Comparison of ENCODE assay signal across 9 cellular contexts in the genomic region with DNA sequence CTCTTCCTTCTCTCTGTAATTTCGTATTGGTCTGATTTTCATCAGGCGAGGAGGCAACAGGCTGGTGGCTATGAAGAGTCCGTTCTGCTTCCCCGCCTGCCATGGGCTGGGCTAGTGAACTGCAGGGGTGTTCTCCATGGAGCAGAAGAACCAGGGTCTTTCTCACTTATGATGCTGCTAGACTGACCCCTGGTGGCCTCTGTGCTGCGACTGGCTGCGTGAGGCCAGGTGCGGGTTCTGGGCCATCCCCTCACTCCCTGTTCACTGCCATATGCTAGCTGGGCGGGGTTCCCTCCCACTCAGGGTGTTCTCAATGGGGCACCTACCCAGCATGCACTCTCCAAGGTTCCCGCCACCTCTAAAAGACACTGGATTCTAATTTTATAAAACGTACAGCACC. TPM values are rescaled to one million over a fixed set of nuclear protein-coding genes. Genes with fewer than 3 reads are reported as not detected.
DNase-seq lines count a peak whose midpoint lies in the region; ATAC-seq lines count a peak whose summit lies in the region.
"Had no signal": no experiment of that assay in that cellular context is flagged by ENCODE, and none has a peak within 500 bp of the region (broad histone marks: within the 10 kb centered on the region; RNA-seq: fewer than 3 reads in every experiment).

No MANE protein-coding gene starts in this region.

- ATAC-seq in left ventricle myocardium superior (peak; percentile 66), HG02852 (IDR thresholded peaks at IDR 0.05; ENCODE audit: unreplicated experiment) (no peak)

- intact Hi-C loops in left ventricle myocardium superior (cut with micrococcal nuclease) = no loop called here

- peak; percentile 61 for DNase-seq in NK-92 treated with Interleukin-12 subunit alpha and Interleukin-12 subunit beta, amount 100 ng/mL, for 24 hours (lab: John Stamatoyannopoulos, UW)
- DNase-seq in NK-92 (lab: John Stamatoyannopoulos, UW; ENCODE audit: unreplicated experiment) (no peak), NCI-H69 (lab: John Stamatoyannopoulos, UW) (peak; percentile 63), activated T-cell treated with anti-CD3 and anti-CD28 coated beads for 24 hours (ENCODE audit: low read depth) (peak; percentile 57), left ventricle myocardium superior (peak; percentile 70), NCI-H2227 (lab: John Stamatoyannopoulos, UW; ENCODE audit: unreplicated experiment) (no peak)
- peak; percentile 27 to 69 (median 43) for DNase-seq in stimulated activated CD4-positive, alpha-beta T cell treated with anti-CD3 and anti-CD28 coated beads, TNF-alpha, amount 100 ng/mL, for 24 hours (ENCODE audit: low read depth in 3 of 3)

RNA-seq across cellular contexts. Expression of gene ZAP70, which starts 35.0 kb away (rescaled TPM):
- total RNA-seq in left ventricle myocardium superior = 1.7 TPM
- total RNA-seq: fibroblast of lung had no signal

Comparison
In these comparisons a context has a peak if more than half of its experiments do, and no peak if none do; other contexts are left out.
1. DNase-seq: peak in NK-92 treated with Interleukin-12 subunit alpha and Interleukin-12 subunit beta, amount 100 ng/mL, for 24 hours (single experiment), NCI-H69 (single experiment), activated T-cell treated with anti-CD3 and anti-CD28 coated beads for 24 hours (single experiment), left ventricle myocardium superior (single experiment) and stimulated activated CD4-positive, alpha-beta T cell treated with anti-CD3 and anti-CD28 coated beads, TNF-alpha, amount 100 ng/mL, for 24 hours (3 of 3); none in NK-92 (single experiment) and NCI-H2227 (single experiment).